In genomic region chr17:48544356-48545021, GRCh38 we compare ENCODE assay signal across 8 cellular contexts. TPM values are rescaled to one million over a fixed set of nuclear protein-coding genes. Genes with fewer than 3 reads are reported as not detected.
A peak's percentile ranks its signal among the peaks of the same experiment; 100 is the strongest.
DNase-seq lines count a peak whose midpoint lies in the region; ATAC-seq and TF ChIP-seq lines count a peak whose summit lies in the region.

No MANE protein-coding gene starts in this region.

- no peak overlapping the region for H2AFZ ChIP-seq in osteoblast (ENCODE audit: low read length)

- ATAC-seq in GM18868 (IDR thresholded peaks at IDR 0.05; ENCODE audit: unreplicated experiment): no peak

- peak overlapping the region; percentile 51 for H3K27ac ChIP-seq in osteoblast (ENCODE audit: low read depth, low read length)

- TF ChIP-seq CTCF in AG04449 (IDR thresholded peaks at IDR 0.05; ENCODE audit: insufficient read depth, low read length, missing control alignments) (no peak), HFF-Myc (IDR thresholded peaks at IDR 0.05; ENCODE audit: low read depth, low read length, missing control alignments) (no peak), fibroblast of the aortic adventitia (IDR thresholded peaks at IDR 0.05; ENCODE audit: insufficient read depth, low read length) (no peak), osteoblast (IDR thresholded peaks at IDR 0.05; ENCODE audit: extremely low read depth, low read depth, low read length) (no peak)

- DNase-seq in AG04449 (ENCODE audit: low read depth, low spot score) (no peak), HFF-Myc (ENCODE audit: extremely low read depth, low read depth) (no peak), fibroblast of the aortic adventitia (ENCODE audit: low read depth) (peak; percentile 93), osteoblast (ENCODE audit: insufficient read length, low spot score, missing footprints) (peak; percentile 69), LoVo (ENCODE audit: low spot score) (no peak), NCI-H128 (lab: John Stamatoyannopoulos, UW; ENCODE audit: unreplicated experiment) (no peak)
- peak; percentile 52 for DNase-seq in activated T-cell treated with anti-CD3 and anti-CD28 coated beads, Interleukin-2, amount 50 U/mL, for 1 hour

- peaks cover 4% of the 10 kb centered on the region for H3K79me2 ChIP-seq in osteoblast (ENCODE audit: insufficient read depth, low read length)

- H3K9me3 ChIP-seq in osteoblast (ENCODE audit: low read depth, low read length): no peaks in the 10 kb centered on the region

- POLR2A ChIA-PET in AG04449 (lab: Yijun Ruan, JAX): interaction anchor here (0.6 to 6.4 kb wide), 6 partner anchors 13 to 59 kb away, joined by 3 to 57 read pairs (median 6); partner anchors contain the start of gene HOXB5

- H3K4me3 ChIP-seq in AG04449 (ENCODE audit: low read depth, low read length) (peak overlapping the region; percentile 84), HFF-Myc (replicated peaks; ENCODE audit: low read depth, low read length) (peak overlapping the region; percentile 69), fibroblast of the aortic adventitia (ENCODE audit: low read depth, low read length) (peak overlapping the region; percentile 83), osteoblast (ENCODE audit: insufficient read depth, low read length) (peak overlapping the region; percentile 72)

- H3K27me3 ChIP-seq in osteoblast (ENCODE audit: insufficient read depth, low read length): peaks cover 75% of the 10 kb centered on the region

- CTCF ChIA-PET in AG04449 (lab: Yijun Ruan, JAX): interaction anchor here (0.7 to 1.9 kb wide), 2 partner anchors 166 to 193 kb away, joined by 3 to 6 read pairs; no protein-coding TSS in a partner anchor

- H3K4me2 ChIP-seq in osteoblast (ENCODE audit: insufficient read depth, low read length): peak overlapping the region; percentile 78

- no peaks in the 10 kb centered on the region for H4K20me1 ChIP-seq in osteoblast (ENCODE audit: insufficient read depth, low read length)

- H3K36me3 ChIP-seq in osteoblast (ENCODE audit: insufficient read depth, low read length): no peaks in the 10 kb centered on the region

- H3K4me1 ChIP-seq in osteoblast (ENCODE audit: insufficient read depth, low read length): peaks cover 5% of the 10 kb centered on the region

RNA-seq across cellular contexts. Expression of gene HOXB2, which starts 0.4 kb away (rescaled TPM):
- total RNA-seq in fibroblast of the aortic adventitia (ENCODE audit: low replicate concordance): 1.5 and 9.0 TPM in 2 replicates
- 2.1 and 3.3 TPM in 2 replicates for total RNA-seq in osteoblast

RNA-seq across cellular contexts. Expression of gene HOXB1, which starts 13.7 kb away (rescaled TPM):
- total RNA-seq in fibroblast of the aortic adventitia (ENCODE audit: low replicate concordance): not detected in 2 replicates
- total RNA-seq in osteoblast: not detected in 2 replicates

RNA-seq across cellular contexts. Expression of gene HOXB4, which starts 33.7 kb away (rescaled TPM):
- total RNA-seq in fibroblast of the aortic adventitia (ENCODE audit: low replicate concordance): 3.8 and 7.0 TPM in 2 replicates
- total RNA-seq in osteoblast: 0.29 and 0.36 TPM in 2 replicates

RNA-seq across cellular contexts. Expression of gene HOXB3, which starts 45.6 kb away (rescaled TPM):
- total RNA-seq in fibroblast of the aortic adventitia (ENCODE audit: low replicate concordance): 9.7 and 14.2 TPM in 2 replicates
- total RNA-seq in osteoblast: 1.5 and 1.8 TPM in 2 replicates

RNA-seq across cellular contexts. Expression of gene HOXB5, which starts 49.1 kb away (rescaled TPM):
- 0.27 and 0.57 TPM in 2 replicates for total RNA-seq in fibroblast of the aortic adventitia (ENCODE audit: low replicate concordance)
- total RNA-seq in osteoblast: not detected in 2 replicates

Comparison
In these comparisons a context has a peak if more than half of its experiments do, and no peak if none do; other contexts are left out.
1. DNase-seq: peak in activated T-cell treated with anti-CD3 and anti-CD28 coated beads, Interleukin-2, amount 50 U/mL, for 1 hour (single experiment), fibroblast of the aortic adventitia (single experiment) and osteoblast (single experiment); none in AG04449 (single experiment), HFF-Myc (single experiment), LoVo (single experiment) and NCI-H128 (single experiment).
2. Peak in every context shown above with its lines, with median percentiles within 50 percentile points of each other: H3K4me3 ChIP-seq.